In the genomic region with DNA sequence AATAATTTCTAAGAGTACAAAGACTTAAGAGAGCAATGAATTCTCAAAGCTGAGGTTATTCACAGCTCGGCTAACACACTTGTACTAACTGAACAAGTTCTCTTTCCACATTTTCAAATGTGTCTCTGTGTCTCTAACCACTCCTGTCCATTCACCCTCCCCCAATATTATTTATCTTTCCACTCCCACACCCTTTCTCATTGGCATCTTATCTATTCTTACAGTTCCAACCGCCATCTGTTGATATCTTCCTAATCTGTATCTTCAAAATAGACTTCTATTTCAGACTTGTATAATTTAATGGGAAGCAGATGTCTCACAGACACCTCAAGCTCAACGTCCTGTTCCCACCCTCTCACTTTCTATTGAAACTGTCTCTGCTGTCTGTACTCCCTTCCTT, we compare ENCODE assay signal across 26 cellular contexts.
"Had no signal": no experiment of that assay in that cellular context is flagged by ENCODE, and none has a peak within 500 bp of the region (broad histone marks: within the 10 kb centered on the region; RNA-seq: fewer than 3 reads in every experiment).

No MANE protein-coding gene starts in this region.

- H3K36me3 Mint-ChIP-seq: activated naive CD8-positive, alpha-beta T cell treated with anti-CD3 and anti-CD28 coated beads for 36 hours had no signal

- ATAC-seq: activated T-cell treated with anti-CD3 and anti-CD28 coated beads, Interleukin-2, amount 50 U/mL, for 72 hours; body of pancreas; left cardiac atrium; left ventricle myocardium superior; right cardiac atrium; stimulated activated naive CD8-positive, alpha-beta T cell treated with anti-CD3 and anti-CD28 coated beads, Interleukin-15, Interleukin-2, amounts not matched to agents 100 U/mL and 50 U/mL, for 24 hours had no signal

- H3K4me1 ChIP-seq: adrenal gland, body of pancreas had no signal

- DNase-seq: activated CD4-positive, alpha-beta T cell treated with anti-CD3 and anti-CD28 coated beads for 4 hours; activated CD4-positive, alpha-beta T cell treated with anti-CD3 and anti-CD28 coated beads, Interleukin-2, amount 50 U/mL, for 4 hours; activated effector memory CD4-positive, alpha-beta T cell treated with Interleukin-2 at 50 U/mL for 16 hours; activated naive CD4-positive, alpha-beta T cell treated with anti-CD3 and anti-CD28 coated beads for 36 hours; activated naive CD8-positive, alpha-beta T cell treated with anti-CD3 and anti-CD28 coated beads for 36 hours; activated T-cell treated with anti-CD3 and anti-CD28 coated beads for 4 hours; activated T-cell treated with anti-CD3 and anti-CD28 coated beads, Interleukin-2, amount 50 U/mL, for 72 hours; adrenal gland; aorta; body of pancreas; effector CD8-positive, alpha-beta T cell; head of caudate nucleus; hippocampal formation; left cardiac atrium; left ventricle myocardium superior; posterior cingulate gyrus; right cardiac atrium; stimulated activated naive CD8-positive, alpha-beta T cell treated with anti-CD3 and anti-CD28 coated beads, Interleukin-15, Interleukin-2, amounts not matched to agents 100 U/mL and 50 U/mL, for 24 hours; T1000; trophoblast cell had no signal

- H3K27me3 ChIP-seq: adrenal gland, body of pancreas had no signal

- FAIRE-seq: colon, keratinocyte, urothelium cell line had no signal

- H3K9me3 ChIP-seq: adrenal gland, body of pancreas, thoracic aorta had no signal

- H3K9me3 Mint-ChIP-seq: activated naive CD4-positive, alpha-beta T cell treated with anti-CD3 and anti-CD28 coated beads for 36 hours; activated naive CD8-positive, alpha-beta T cell treated with anti-CD3 and anti-CD28 coated beads for 36 hours; nephron had no signal

- H3K4me1 Mint-ChIP-seq: activated naive CD8-positive, alpha-beta T cell treated with anti-CD3 and anti-CD28 coated beads for 36 hours; nephron had no signal

- H3K27ac Mint-ChIP-seq: activated naive CD4-positive, alpha-beta T cell treated with anti-CD3 and anti-CD28 coated beads for 36 hours; activated naive CD8-positive, alpha-beta T cell treated with anti-CD3 and anti-CD28 coated beads for 36 hours; activated T-cell treated with anti-CD3 and anti-CD28 coated beads, Interleukin-2, amount 50 U/mL, for 72 hours; nephron had no signal

- H3K4me3 ChIP-seq: adrenal gland, body of pancreas, thoracic aorta had no signal

- H3K36me3 ChIP-seq: adrenal gland, thoracic aorta had no signal

- H3K27ac ChIP-seq: adrenal gland, body of pancreas, epithelial cell of prostate, thoracic aorta had no signal

- H3K27me3 Mint-ChIP-seq: activated naive CD8-positive, alpha-beta T cell treated with anti-CD3 and anti-CD28 coated beads for 36 hours had no signal

- H3K4me3 Mint-ChIP-seq: activated naive CD4-positive, alpha-beta T cell treated with anti-CD3 and anti-CD28 coated beads for 36 hours; activated naive CD8-positive, alpha-beta T cell treated with anti-CD3 and anti-CD28 coated beads for 36 hours; activated T-cell treated with anti-CD3 and anti-CD28 coated beads, Interleukin-2, amount 50 U/mL, for 72 hours; nephron had no signal
